In genomic region chr10:43878386-43878785, GRCh38 we compare ENCODE assay signal across 18 cellular contexts.
DNase-seq lines count a peak whose midpoint lies in the region; ATAC-seq and TF ChIP-seq lines count a peak whose summit lies in the region.
"Had no signal": no experiment of that assay in that cellular context is flagged by ENCODE, and none has a peak within 500 bp of the region (broad histone marks: within the 10 kb centered on the region; RNA-seq: fewer than 3 reads in every experiment).

No MANE protein-coding gene starts in this region.

- ATAC-seq in lower lobe of right lung (no peak), aorta (ENCODE audit: low FRiP score) (peak; percentile 12), GM18907 (IDR thresholded peaks at IDR 0.05; ENCODE audit: unreplicated experiment) (no peak)
- ATAC-seq: activated T-helper 17 cell treated with anti-CD3 and anti-CD28 coated beads, Interleukin-2, amount 50 U/mL, for 72 hours; effector memory CD8-positive, alpha-beta T cell; T-cell had no signal

- H3K36me3 ChIP-seq in esophagus muscularis mucosa (no peaks in the 10 kb centered on the region), lower lobe of right lung (no peaks in the 10 kb centered on the region), aorta (ENCODE audit: control insufficient read depth in 1 of 2, insufficient read depth in 2 of 2, low read length in 1 of 2) (no peaks in the 10 kb centered on the region)
- H3K36me3 ChIP-seq: neural progenitor cell had no signal

- WGBS in esophagus muscularis mucosa = 56% methylated on average over 5 of the region's 10 CpGs
- WGBS in aorta, 2 donors = 26 to 29% methylated on average over 10 of the region's 10 CpGs

- intact Hi-C loops in esophagus muscularis mucosa (cut with DNase I) = no loop called here
- intact Hi-C loops in lower lobe of right lung (cut with DNase I) = no loop called here
- intact Hi-C loops in aorta (cut with DNase I) = no loop called here

- TF ChIP-seq POLR2A in esophagus muscularis mucosa (IDR thresholded peaks at IDR 0.05; ENCODE audit: low read depth) = no peak

- H3K9me3 ChIP-seq in esophagus muscularis mucosa (no peaks in the 10 kb centered on the region), lower lobe of right lung (no peaks in the 10 kb centered on the region), aorta (ENCODE audit: control insufficient read depth, low read length) (no peaks in the 10 kb centered on the region)

- peak; percentile 41 for DNase-seq in activated CD8-positive, alpha-beta memory T cell treated with anti-CD3 and anti-CD28 coated beads for 24 hours
- no peak for DNase-seq in activated CD8-positive, alpha-beta memory T cell treated with anti-CD3 and anti-CD28 coated beads, Interleukin-2, amount 50 U/mL, for 4 hours
- DNase-seq in esophagus muscularis mucosa (ENCODE audit: extremely low spot score) = no peak
- DNase-seq in lower lobe of right lung = peak; percentile 44
- DNase-seq in aorta = peak; percentile 83 to 86
- DNase-seq in activated CD4-positive, alpha-beta T cell treated with anti-CD3 and anti-CD28 coated beads for 1 hour = no peak
- no peak for DNase-seq in cerebellum (ENCODE audit: low spot score)
- DNase-seq: ACHN; effector memory CD8-positive, alpha-beta T cell; glutamatergic neuron; NCI-H1417; NCI-H446 treated with DMSO at 0.1 percent for 48 hours; small intestine; T-cell had no signal

- H3K27ac ChIP-seq in esophagus muscularis mucosa (replicated peaks in 1 of 4) = peak overlapping the region in 3 of 4 donors; percentile 26 to 31 (median 27)
- no peak overlapping the region for H3K27ac ChIP-seq in lower lobe of right lung
- H3K27ac ChIP-seq in aorta (ENCODE audit: low read depth in 1 of 2, low read length in 2 of 2) = no peak overlapping the region
- H3K27ac ChIP-seq: neural progenitor cell had no signal

- H3K4me3 ChIP-seq in esophagus muscularis mucosa = no peak overlapping the region
- no peak overlapping the region for H3K4me3 ChIP-seq in lower lobe of right lung
- H3K4me3 ChIP-seq in aorta (ENCODE audit: low read length in 2 of 2) = no peak overlapping the region
- H3K4me3 ChIP-seq: lung, neural progenitor cell had no signal

- no peak for TF ChIP-seq CTCF in esophagus muscularis mucosa (IDR thresholded peaks at IDR 0.05)
- no peak for TF ChIP-seq CTCF in lower lobe of right lung (IDR thresholded peaks at IDR 0.05)

- H3K27me3 ChIP-seq in esophagus muscularis mucosa (no peaks in the 10 kb centered on the region), lower lobe of right lung (ENCODE audit: low read depth) (no peaks in the 10 kb centered on the region), aorta (ENCODE audit: control insufficient read depth in 1 of 2, insufficient read depth in 2 of 2, low read length in 1 of 2) (no peaks in the 10 kb centered on the region)
- H3K27me3 ChIP-seq: neural progenitor cell had no signal

- H3K4me1 ChIP-seq in esophagus muscularis mucosa (peaks cover 0 to 15% (median 5%) of the 10 kb centered on the region in 4 donors), lower lobe of right lung (no peaks in the 10 kb centered on the region), aorta (ENCODE audit: control insufficient read depth in 1 of 2, insufficient read depth in 2 of 2, low read length in 2 of 2) (no peaks in the 10 kb centered on the region)
- H3K4me1 ChIP-seq: neural progenitor cell had no signal

- no peak for TF ChIP-seq EP300 in esophagus muscularis mucosa (IDR thresholded peaks at IDR 0.05)

Comparison
In these comparisons a context has a peak if more than half of its experiments do, and no peak if none do; other contexts are left out.
1. DNase-seq: peak in activated CD8-positive, alpha-beta memory T cell treated with anti-CD3 and anti-CD28 coated beads for 24 hours (single experiment), lower lobe of right lung (single experiment) and aorta (2 of 2); none in activated CD8-positive, alpha-beta memory T cell treated with anti-CD3 and anti-CD28 coated beads, Interleukin-2, amount 50 U/mL, for 4 hours (single experiment), esophagus muscularis mucosa (single experiment), activated CD4-positive, alpha-beta T cell treated with anti-CD3 and anti-CD28 coated beads for 1 hour (single experiment) and cerebellum (single experiment).
2. H3K27ac ChIP-seq: peak in esophagus muscularis mucosa (3 of 4); none in lower lobe of right lung (single experiment) and aorta (0 of 2).